ENCODE assay signal across 24 cellular contexts in the genomic region with DNA sequence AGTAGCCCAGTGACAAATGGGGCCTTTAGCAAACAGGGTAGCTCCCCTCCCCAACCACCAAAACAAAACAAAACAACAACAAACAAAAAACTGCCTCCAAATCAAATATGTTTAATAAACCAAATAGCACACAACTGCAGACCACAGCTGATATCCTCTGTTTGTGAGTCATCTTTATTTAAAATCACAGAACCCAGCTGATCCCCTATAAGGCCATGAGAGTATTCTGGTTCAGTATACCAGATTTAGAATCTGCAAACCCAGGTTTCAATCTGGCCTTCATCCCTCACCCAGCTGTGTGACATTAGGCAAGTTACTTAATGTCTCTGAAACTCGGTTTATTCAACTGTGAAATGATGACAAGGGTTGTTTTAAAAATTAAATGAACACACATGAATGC.
"Had no signal": no experiment of that assay in that cellular context is flagged by ENCODE, and none has a peak within 500 bp of the region (broad histone marks: within the 10 kb centered on the region; RNA-seq: fewer than 3 reads in every experiment).

No MANE protein-coding gene starts in this region.

- H3K27ac Mint-ChIP-seq: activated CD4-positive, alpha-beta T cell treated with anti-CD3 and anti-CD28 coated beads, Interleukin-2, amount 10 ng/mL, durations not matched to agents 24 days and 14 days; activated T-cell treated with anti-CD3 and anti-CD28 coated beads, Interleukin-2, amount 50 U/mL, for 72 hours; memory B cell; T-helper 2 cell treated with Interferon-gamma antibody and Interleukin-4, amounts not matched to agents 5 μg/mL and 100 μg/mL, for 36 hours had no signal

- DNase-seq: activated CD4-positive, alpha-beta T cell treated with anti-CD3 and anti-CD28 coated beads, Interleukin-2, amount 10 ng/mL, durations not matched to agents 24 days and 14 days; activated CD4-positive, CD25-positive, alpha-beta regulatory T cell; activated CD8-positive, alpha-beta memory T cell treated with anti-CD3 and anti-CD28 coated beads, Interleukin-2, amount 50 U/mL, for 48 hours; activated gamma-delta T cell; activated T-cell treated with anti-CD3 and anti-CD28 coated beads, Interleukin-2, amount 50 U/mL, for 72 hours; amniotic stem cell; body of pancreas; cortex of kidney; effector CD4-positive, alpha-beta T cell; hippocampal formation; kidney; left ventricle myocardium inferior; nephron progenitor cell; occipital lobe; right cardiac atrium; stimulated activated CD4-positive, alpha-beta T cell treated with anti-CD3 and anti-CD28 coated beads, Interleukin-4, amount 100 ng/mL, for 4 hours; stimulated activated naive CD8-positive, alpha-beta T cell treated with anti-CD3 and anti-CD28 coated beads, Interleukin-15, Interleukin-2, amounts not matched to agents 100 U/mL and 50 U/mL, for 24 hours; trophoblast cell had no signal

- H3K27ac ChIP-seq: body of pancreas, esophagus muscularis mucosa, left ventricle myocardium inferior had no signal

- H3K27me3 Mint-ChIP-seq: activated CD4-positive, alpha-beta T cell treated with anti-CD3 and anti-CD28 coated beads, Interleukin-2, amount 10 ng/mL, durations not matched to agents 24 days and 14 days; central memory CD8-positive, alpha-beta T cell; memory B cell; progenitor cell of endocrine pancreas had no signal

- H3K4me3 Mint-ChIP-seq: activated CD4-positive, alpha-beta T cell treated with anti-CD3 and anti-CD28 coated beads, Interleukin-2, amount 10 ng/mL, durations not matched to agents 24 days and 14 days; activated T-cell treated with anti-CD3 and anti-CD28 coated beads, Interleukin-2, amount 50 U/mL, for 72 hours; central memory CD8-positive, alpha-beta T cell; memory B cell; nephron progenitor cell; T-helper 2 cell treated with Interferon-gamma antibody and Interleukin-4, amounts not matched to agents 5 μg/mL and 100 μg/mL, for 36 hours had no signal

- H3K9me3 ChIP-seq: body of pancreas, esophagus muscularis mucosa, left ventricle myocardium inferior had no signal

- H3K9me3 Mint-ChIP-seq: activated T-cell treated with anti-CD3 and anti-CD28 coated beads, Interleukin-2, amount 50 U/mL, for 72 hours; central memory CD8-positive, alpha-beta T cell; memory B cell; nephron progenitor cell; T-helper 2 cell treated with Interferon-gamma antibody and Interleukin-4, amounts not matched to agents 5 μg/mL and 100 μg/mL, for 36 hours had no signal

- ATAC-seq: activated naive CD4-positive, alpha-beta T cell treated with anti-CD3 and anti-CD28 coated beads, Interleukin-2, amount 50 U/mL, for 72 hours; activated T-cell treated with anti-CD3 and anti-CD28 coated beads, Interleukin-2, amount 50 U/mL, for 72 hours; body of pancreas; right cardiac atrium; stimulated activated naive CD8-positive, alpha-beta T cell treated with anti-CD3 and anti-CD28 coated beads, Interleukin-15, Interleukin-2, amounts not matched to agents 100 U/mL and 50 U/mL, for 24 hours had no signal

- H3K27me3 ChIP-seq: body of pancreas, esophagus muscularis mucosa had no signal

- H3K4me3 ChIP-seq: body of pancreas, esophagus muscularis mucosa, left ventricle myocardium inferior had no signal

- H3K4me1 ChIP-seq: body of pancreas had no signal
